In the genomic region with DNA sequence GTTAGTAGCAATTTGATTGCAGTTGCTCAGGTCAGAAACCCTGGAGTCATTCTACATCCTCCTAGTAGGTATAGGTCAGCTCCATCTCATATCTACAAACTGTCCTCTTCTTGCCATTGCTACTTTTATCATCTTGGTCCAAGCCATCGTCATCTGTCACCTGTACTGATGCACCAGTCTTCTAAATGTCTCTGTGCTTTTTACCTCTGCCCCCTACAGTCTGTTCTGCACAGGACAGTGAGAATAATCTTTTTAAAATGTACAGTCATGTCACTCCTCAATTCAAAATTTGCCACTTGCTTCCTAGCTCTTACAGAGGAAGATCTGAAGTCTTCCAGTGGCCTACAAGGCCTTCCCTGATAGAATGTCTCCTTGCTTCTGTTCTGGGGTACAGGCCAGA, we compare ENCODE assay signal across 9 cellular contexts. TPM values are rescaled to one million over a fixed set of nuclear protein-coding genes. Genes with fewer than 3 reads are reported as not detected.
DNase-seq lines count a peak whose midpoint lies in the region; ATAC-seq, FAIRE-seq and TF ChIP-seq lines count a peak whose summit lies in the region.
"Had no signal": no experiment of that assay in that cellular context is flagged by ENCODE, and none has a peak within 500 bp of the region (broad histone marks: within the 10 kb centered on the region; RNA-seq: fewer than 3 reads in every experiment).

No MANE protein-coding gene starts in this region.

- POLR2A ChIA-PET in T-cell (lab: Charles Lee): interaction anchor here (0.6 to 0.7 kb wide), 3 partner anchors 295 to 643 kb away, joined by 3 to 5 read pairs (median 4); no protein-coding TSS in a partner anchor

- no peak for DNase-seq in activated T-cell treated with anti-CD3 and anti-CD28 coated beads, Interleukin-2, amount 50 U/mL, for 72 hours
- DNase-seq in activated T-cell treated with anti-CD3 and anti-CD28 coated beads, Interleukin-2, amount 50 U/mL, for 48 hours: no peak
- DNase-seq in T-cell: peak in 1 of 34 experiments; percentile 2
- no peak for DNase-seq in esophagus squamous epithelium (lab: John Stamatoyannopoulos, UW)
- DNase-seq in activated T-helper 1 cell treated with anti-CD3 and anti-CD28 coated beads, Interleukin-12 subunit alpha, Interleukin-12 subunit beta, Interleukin-2, Interleukin-4 antibody, amounts not matched to agents 30 ng/mL and 10 ng/mL and 1 ng/mL, durations not matched to agents 14 hours and 24 hours and 36 hours (ENCODE audit: low spot score): no peak
- DNase-seq in RCC 7860 (ENCODE audit: low spot score): no peak

- peaks cover 7% of the 10 kb centered on the region for H3K4me1 Mint-ChIP-seq in activated T-cell treated with anti-CD3 and anti-CD28 coated beads, Interleukin-2, amount 50 U/mL, for 72 hours (ENCODE audit: low read depth)
- H3K4me1 Mint-ChIP-seq in T-cell: peaks cover 37 to 51% (median 42%) of the 10 kb centered on the region in 3 donors
- peaks cover 19% of the 10 kb centered on the region for H3K4me1 Mint-ChIP-seq in stimulated activated memory B cell treated with anti-CD40 and anti-IgM and Interleukin-4, amounts not matched to agents 10 μg/mL and 1 μg/mL and 100 μg/mL, for 72 hours
- peaks cover 15% of the 10 kb centered on the region for H3K4me1 Mint-ChIP-seq in activated T-helper 1 cell treated with anti-CD3 and anti-CD28 coated beads, Interleukin-12 subunit alpha, Interleukin-12 subunit beta, Interleukin-2, Interleukin-4 antibody, amounts not matched to agents 30 ng/mL and 10 ng/mL and 1 ng/mL, durations not matched to agents 14 hours and 24 hours and 36 hours (ENCODE audit: low read depth)

- peak; percentile 68 to 76 for ATAC-seq in activated T-cell treated with anti-CD3 and anti-CD28 coated beads, Interleukin-2, amount 50 U/mL, for 72 hours (replicated peaks in 1 of 2)
- ATAC-seq in HG02870 (IDR thresholded peaks at IDR 0.05; ENCODE audit: unreplicated experiment) (peak; percentile 92), T-cell (replicated peaks in 1 of 4) (peak; percentile 59 to 66 (median 64))
- peak; percentile 53 for ATAC-seq in stimulated activated memory B cell treated with anti-CD40 and anti-IgM and Interleukin-4, amounts not matched to agents 10 μg/mL and 1 μg/mL and 100 μg/mL, for 72 hours

- CTCF ChIA-PET in T-cell (lab: Charles Lee): interaction anchor here (0.6 to 1.9 kb wide), 11 partner anchors 9 to 1753 kb away, joined by 3 to 7 read pairs (median 4); a partner anchor contains a TSS

- peaks cover 0 to 2% (median 1%) of the 10 kb centered on the region in 3 donors for H3K4me1 ChIP-seq in esophagus squamous epithelium

- H3K27ac ChIP-seq in esophagus squamous epithelium: no peak overlapping the region

- no peak overlapping the region for H3K4me3 Mint-ChIP-seq in activated T-cell treated with anti-CD3 and anti-CD28 coated beads, Interleukin-2, amount 50 U/mL, for 72 hours
- H3K4me3 Mint-ChIP-seq in T-cell: no peak overlapping the region
- H3K4me3 Mint-ChIP-seq in stimulated activated memory B cell treated with anti-CD40 and anti-IgM and Interleukin-4, amounts not matched to agents 10 μg/mL and 1 μg/mL and 100 μg/mL, for 72 hours: no peak overlapping the region
- H3K4me3 Mint-ChIP-seq in activated T-helper 1 cell treated with anti-CD3 and anti-CD28 coated beads, Interleukin-12 subunit alpha, Interleukin-12 subunit beta, Interleukin-2, Interleukin-4 antibody, amounts not matched to agents 30 ng/mL and 10 ng/mL and 1 ng/mL, durations not matched to agents 14 hours and 24 hours and 36 hours: no peak overlapping the region
- H3K4me3 Mint-ChIP-seq: natural killer cell treated with Interleukin-12 subunit alpha and Interleukin-12 subunit beta and Interleukin-15 and Interleukin-18, amount 100 ng/mL, for 72 hours had no signal

- peaks cover 3 to 59% (median 5%) of the 10 kb centered on the region in 3 donors for H3K36me3 ChIP-seq in esophagus squamous epithelium

- peaks cover 4 to 23% of the 10 kb centered on the region in 2 donors for H3K36me3 Mint-ChIP-seq in activated T-cell treated with anti-CD3 and anti-CD28 coated beads, Interleukin-2, amount 50 U/mL, for 72 hours (ENCODE audit: insufficient read depth in 2 of 2)
- peaks cover 62% of the 10 kb centered on the region for H3K36me3 Mint-ChIP-seq in T-cell
- H3K36me3 Mint-ChIP-seq in stimulated activated memory B cell treated with anti-CD40 and anti-IgM and Interleukin-4, amounts not matched to agents 10 μg/mL and 1 μg/mL and 100 μg/mL, for 72 hours: peaks cover 57% of the 10 kb centered on the region
- peaks cover 38% of the 10 kb centered on the region for H3K36me3 Mint-ChIP-seq in activated T-helper 1 cell treated with anti-CD3 and anti-CD28 coated beads, Interleukin-12 subunit alpha, Interleukin-12 subunit beta, Interleukin-2, Interleukin-4 antibody, amounts not matched to agents 30 ng/mL and 10 ng/mL and 1 ng/mL, durations not matched to agents 14 hours and 24 hours and 36 hours (ENCODE audit: low read depth)

- TF ChIP-seq CTCF in esophagus squamous epithelium (IDR thresholded peaks at IDR 0.05): no peak

- no peaks in the 10 kb centered on the region for H3K27me3 Mint-ChIP-seq in activated T-cell treated with anti-CD3 and anti-CD28 coated beads, Interleukin-2, amount 50 U/mL, for 72 hours (ENCODE audit: low read depth)
- no peaks in the 10 kb centered on the region for H3K27me3 Mint-ChIP-seq in T-cell
- H3K27me3 Mint-ChIP-seq in stimulated activated memory B cell treated with anti-CD40 and anti-IgM and Interleukin-4, amounts not matched to agents 10 μg/mL and 1 μg/mL and 100 μg/mL, for 72 hours: no peaks in the 10 kb centered on the region
- H3K27me3 Mint-ChIP-seq in activated T-helper 1 cell treated with anti-CD3 and anti-CD28 coated beads, Interleukin-12 subunit alpha, Interleukin-12 subunit beta, Interleukin-2, Interleukin-4 antibody, amounts not matched to agents 30 ng/mL and 10 ng/mL and 1 ng/mL, durations not matched to agents 14 hours and 24 hours and 36 hours (ENCODE audit: insufficient read depth): no peaks in the 10 kb centered on the region
- H3K27me3 Mint-ChIP-seq: natural killer cell treated with Interleukin-12 subunit alpha and Interleukin-12 subunit beta and Interleukin-15 and Interleukin-18, amount 100 ng/mL, for 72 hours had no signal

- no peak overlapping the region for H3K27ac Mint-ChIP-seq in activated T-cell treated with anti-CD3 and anti-CD28 coated beads, Interleukin-2, amount 50 U/mL, for 72 hours
- H3K27ac Mint-ChIP-seq in T-cell: peak overlapping the region in 1 of 2 donors; percentile 19
- no peak overlapping the region for H3K27ac Mint-ChIP-seq in stimulated activated memory B cell treated with anti-CD40 and anti-IgM and Interleukin-4, amounts not matched to agents 10 μg/mL and 1 μg/mL and 100 μg/mL, for 72 hours
- H3K27ac Mint-ChIP-seq in activated T-helper 1 cell treated with anti-CD3 and anti-CD28 coated beads, Interleukin-12 subunit alpha, Interleukin-12 subunit beta, Interleukin-2, Interleukin-4 antibody, amounts not matched to agents 30 ng/mL and 10 ng/mL and 1 ng/mL, durations not matched to agents 14 hours and 24 hours and 36 hours: no peak overlapping the region
- H3K27ac Mint-ChIP-seq: natural killer cell treated with Interleukin-12 subunit alpha and Interleukin-12 subunit beta and Interleukin-15 and Interleukin-18, amount 100 ng/mL, for 72 hours had no signal

- TF ChIP-seq POLR2A in esophagus squamous epithelium (IDR thresholded peaks at IDR 0.05): no peak

- H3K9me3 Mint-ChIP-seq in activated T-cell treated with anti-CD3 and anti-CD28 coated beads, Interleukin-2, amount 50 U/mL, for 72 hours: no peaks in the 10 kb centered on the region
- H3K9me3 Mint-ChIP-seq in T-cell: no peaks in the 10 kb centered on the region
- H3K9me3 Mint-ChIP-seq in stimulated activated memory B cell treated with anti-CD40 and anti-IgM and Interleukin-4, amounts not matched to agents 10 μg/mL and 1 μg/mL and 100 μg/mL, for 72 hours: no peaks in the 10 kb centered on the region
- H3K9me3 Mint-ChIP-seq in activated T-helper 1 cell treated with anti-CD3 and anti-CD28 coated beads, Interleukin-12 subunit alpha, Interleukin-12 subunit beta, Interleukin-2, Interleukin-4 antibody, amounts not matched to agents 30 ng/mL and 10 ng/mL and 1 ng/mL, durations not matched to agents 14 hours and 24 hours and 36 hours: peaks cover 5% of the 10 kb centered on the region
- H3K9me3 Mint-ChIP-seq: natural killer cell treated with Interleukin-12 subunit alpha and Interleukin-12 subunit beta and Interleukin-15 and Interleukin-18, amount 100 ng/mL, for 72 hours had no signal

- H3K27me3 ChIP-seq in esophagus squamous epithelium: no peaks in the 10 kb centered on the region

- H3K9me3 ChIP-seq in esophagus squamous epithelium: no peaks in the 10 kb centered on the region

- intact Hi-C loops in esophagus squamous epithelium (cut with DNase I): no loop called here
- intact Hi-C loops in activated T-helper 1 cell treated with anti-CD3 and anti-CD28 coated beads, Interleukin-12 subunit alpha, Interleukin-12 subunit beta, Interleukin-2, Interleukin-4 antibody, amounts not matched to agents 30 ng/mL and 10 ng/mL and 1 ng/mL, durations not matched to agents 14 hours and 24 hours and 36 hours (cut with micrococcal nuclease): loop anchor here (10.0 kb wide), 1 partner anchor 485 kb away; a partner anchor contains a TSS

- FAIRE-seq in RCC 7860 (lab: Jason Lieb, UNC): no peak

- no peak overlapping the region for H3K4me3 ChIP-seq in esophagus squamous epithelium

- WGBS in esophagus squamous epithelium, 2 donors: 75 to 85% methylated on average over 1 of the region's 1 CpG

RNA-seq across cellular contexts. Expression of a gene that starts 6.8 kb away (rescaled TPM):
- total RNA-seq in activated T-cell treated with anti-CD3 and anti-CD28 coated beads, Interleukin-2, amount 50 U/mL, for 72 hours: 100 to 1,000 TPM; 121 to 138 TPM
- total RNA-seq in T-cell (10 to 100 TPM; 49.3 to 56.3 (median 52.6) TPM), esophagus squamous epithelium (10 to 100 TPM; 16.0 to 35.1 (median 29.1) TPM)
- 43.6 and 47.5 TPM in 2 replicates for total RNA-seq in activated T-helper 1 cell treated with anti-CD3 and anti-CD28 coated beads, Interleukin-12 subunit alpha, Interleukin-12 subunit beta, Interleukin-2, Interleukin-4 antibody, amounts not matched to agents 30 ng/mL and 10 ng/mL and 1 ng/mL, durations not matched to agents 14 hours and 24 hours and 36 hours

RNA-seq across cellular contexts. Expression of a gene that starts 52.9 kb away (rescaled TPM):
- 10 to 100 TPM; 65.0 to 69.8 TPM for total RNA-seq in activated T-cell treated with anti-CD3 and anti-CD28 coated beads, Interleukin-2, amount 50 U/mL, for 72 hours
- total RNA-seq in T-cell: 10 to 100 TPM; 28.8 to 44.9 (median 35.0) TPM
- 10 to 100 TPM; 27.7 to 61.4 (median 51.3) TPM for total RNA-seq in esophagus squamous epithelium
- 59.0 and 60.8 TPM in 2 replicates for total RNA-seq in activated T-helper 1 cell treated with anti-CD3 and anti-CD28 coated beads, Interleukin-12 subunit alpha, Interleukin-12 subunit beta, Interleukin-2, Interleukin-4 antibody, amounts not matched to agents 30 ng/mL and 10 ng/mL and 1 ng/mL, durations not matched to agents 14 hours and 24 hours and 36 hours
